Comparison of ENCODE assay signal across 19 cellular contexts in the genomic region with DNA sequence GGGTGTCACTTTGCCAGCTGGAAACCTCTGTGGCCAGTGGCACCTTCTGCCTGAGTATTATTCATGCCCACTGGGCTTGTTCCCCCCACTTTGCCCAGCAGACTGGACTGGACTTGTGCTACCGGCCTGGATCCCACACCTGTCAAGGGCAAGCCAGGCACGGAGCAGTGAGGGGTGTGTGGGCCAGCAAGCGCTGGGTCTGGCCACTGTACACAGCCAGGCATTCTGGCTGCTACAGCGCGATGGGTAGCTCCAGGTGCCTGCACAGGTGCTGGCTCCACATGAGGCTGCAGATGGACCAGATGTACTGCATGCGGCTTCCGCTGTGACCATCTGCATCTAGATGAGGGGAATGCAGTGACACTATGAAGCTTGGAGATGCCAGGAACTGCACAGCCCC.
"Had no signal": no experiment of that assay in that cellular context is flagged by ENCODE, and none has a peak within 500 bp of the region (broad histone marks: within the 10 kb centered on the region; RNA-seq: fewer than 3 reads in every experiment).

No MANE protein-coding gene starts in this region.

- DNase-seq: hippocampal formation; hypothalamus; immature natural killer cell; islet precursor cell; kidney; kidney glomerular epithelial cell; left cardiac atrium; left colon; left lung; left ventricle myocardium inferior; left ventricle myocardium superior; lower lobe of right lung; mammary epithelial cell; mesenchymal stem cell; mesendoderm; midbrain; mucosa of descending colon; naive B cell; naive thymus-derived CD4-positive, alpha-beta T cell had no signal
